31 cellular contexts compared by ENCODE assay signal in the genomic region with DNA sequence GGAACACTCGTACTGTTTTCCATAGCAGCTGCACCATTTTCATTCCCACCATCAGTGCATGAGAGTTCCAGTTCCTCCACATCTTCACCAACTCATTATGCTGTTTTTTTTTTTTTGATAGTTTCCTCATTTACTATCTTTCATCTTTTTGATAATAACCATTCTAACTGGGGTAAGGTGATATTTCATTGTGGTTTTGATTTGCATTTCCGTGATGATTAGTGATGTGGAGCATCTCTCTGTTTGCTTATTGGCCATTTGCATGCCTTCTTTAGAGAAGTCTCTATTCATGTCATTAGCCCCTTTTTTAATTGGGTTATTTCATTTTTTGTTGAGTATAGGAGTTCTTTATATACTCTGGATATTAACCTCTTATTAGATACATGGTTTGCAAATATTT. TPM values are rescaled to one million over a fixed set of nuclear protein-coding genes. Genes with fewer than 3 reads are reported as not detected.
"Had no signal": no experiment of that assay in that cellular context is flagged by ENCODE, and none has a peak within 500 bp of the region (broad histone marks: within the 10 kb centered on the region; RNA-seq: fewer than 3 reads in every experiment).

No MANE protein-coding gene starts in this region.

- H3K27ac Mint-ChIP-seq: activated CD4-positive, alpha-beta memory T cell treated with anti-CD3 and anti-CD28 coated beads, Interleukin-2, amount 10 ng/mL, durations not matched to agents 7 days and 5 days; activated CD4-positive, alpha-beta T cell treated with anti-CD3 and anti-CD28 coated beads, Interleukin-2, amount 10 ng/mL, durations not matched to agents 7 days and 5 days; activated naive CD4-positive, alpha-beta T cell treated with anti-CD3 and anti-CD28 coated beads for 36 hours; activated naive CD4-positive, alpha-beta T cell treated with anti-CD3 and anti-CD28 coated beads, Interleukin-2, amount 50 U/mL, for 24 hours; activated naive CD8-positive, alpha-beta T cell treated with anti-CD3 and anti-CD28 coated beads for 36 hours; activated naive CD8-positive, alpha-beta T cell treated with anti-CD3 and anti-CD28 coated beads, Interleukin-2, amount 50 U/mL, for 24 hours; activated T-helper 2 cell treated with anti-CD3 and anti-CD28 coated beads, Interferon-gamma antibody, Interleukin-2, Interleukin-4, amounts not matched to agents 10 μg/mL and 5 μg/mL and 100 μg/mL, durations not matched to agents 14 hours and 24 hours and 36 hours had no signal

- H3K4me3 Mint-ChIP-seq: activated CD4-positive, alpha-beta memory T cell treated with anti-CD3 and anti-CD28 coated beads, Interleukin-2, amount 10 ng/mL, durations not matched to agents 7 days and 5 days; activated CD4-positive, alpha-beta T cell treated with anti-CD3 and anti-CD28 coated beads, Interleukin-2, amount 10 ng/mL, durations not matched to agents 7 days and 5 days; activated naive CD4-positive, alpha-beta T cell treated with anti-CD3 and anti-CD28 coated beads for 36 hours; activated naive CD4-positive, alpha-beta T cell treated with anti-CD3 and anti-CD28 coated beads, Interleukin-2, amount 50 U/mL, for 24 hours; activated naive CD8-positive, alpha-beta T cell treated with anti-CD3 and anti-CD28 coated beads for 36 hours; activated naive CD8-positive, alpha-beta T cell treated with anti-CD3 and anti-CD28 coated beads, Interleukin-2, amount 50 U/mL, for 24 hours; activated T-cell treated with anti-CD3 and anti-CD28 coated beads, Interleukin-2, amount 50 U/mL, for 4 hours had no signal

- H3K4me1 Mint-ChIP-seq: activated CD4-positive, alpha-beta T cell treated with anti-CD3 and anti-CD28 coated beads, Interleukin-2, amount 10 ng/mL, durations not matched to agents 7 days and 5 days; activated naive CD4-positive, alpha-beta T cell treated with anti-CD3 and anti-CD28 coated beads, Interleukin-2, amount 50 U/mL, for 24 hours; activated naive CD8-positive, alpha-beta T cell treated with anti-CD3 and anti-CD28 coated beads for 36 hours had no signal

- H3K9me3 Mint-ChIP-seq: activated naive CD8-positive, alpha-beta T cell treated with anti-CD3 and anti-CD28 coated beads for 36 hours had no signal

- H3K27me3 Mint-ChIP-seq: activated CD4-positive, alpha-beta memory T cell treated with anti-CD3 and anti-CD28 coated beads, Interleukin-2, amount 10 ng/mL, durations not matched to agents 7 days and 5 days; activated CD4-positive, alpha-beta T cell treated with anti-CD3 and anti-CD28 coated beads, Interleukin-2, amount 10 ng/mL, durations not matched to agents 7 days and 5 days; activated naive CD4-positive, alpha-beta T cell treated with anti-CD3 and anti-CD28 coated beads, Interleukin-2, amount 50 U/mL, for 24 hours; activated naive CD8-positive, alpha-beta T cell treated with anti-CD3 and anti-CD28 coated beads for 36 hours; activated naive CD8-positive, alpha-beta T cell treated with anti-CD3 and anti-CD28 coated beads, Interleukin-2, amount 50 U/mL, for 24 hours had no signal

- ATAC-seq: activated naive CD8-positive, alpha-beta T cell treated with anti-CD3 and anti-CD28 coated beads, Interleukin-2, amount 50 U/mL, for 24 hours; activated T-cell treated with anti-CD3 and anti-CD28 coated beads, Interleukin-2, amount 50 U/mL, for 4 hours; body of pancreas; foreskin keratinocyte; gastrocnemius medialis; heart left ventricle had no signal

- DNase-seq: activated CD4-positive, alpha-beta memory T cell treated with anti-CD3 and anti-CD28 coated beads, Interleukin-2, amount 10 ng/mL, durations not matched to agents 7 days and 5 days; activated CD4-positive, alpha-beta T cell treated with anti-CD3 and anti-CD28 coated beads for 1 hour; activated CD4-positive, alpha-beta T cell treated with anti-CD3 and anti-CD28 coated beads for 4 hours; activated CD4-positive, alpha-beta T cell treated with anti-CD3 and anti-CD28 coated beads, Interleukin-2, amount 10 ng/mL, durations not matched to agents 7 days and 5 days; activated CD4-positive, alpha-beta T cell treated with anti-CD3 and anti-CD28 coated beads, Interleukin-2, amount 50 U/mL, for 4 hours; activated CD8-positive, alpha-beta memory T cell treated with anti-CD3 and anti-CD28 coated beads, Interleukin-2, amount 50 U/mL, for 48 hours; activated effector memory CD4-positive, alpha-beta T cell treated with anti-CD3 and anti-CD28 coated beads, Interleukin-2, amount 50 U/mL, for 16 hours; activated naive CD4-positive, alpha-beta T cell treated with anti-CD3 and anti-CD28 coated beads for 36 hours; activated naive CD8-positive, alpha-beta T cell treated with anti-CD3 and anti-CD28 coated beads for 36 hours; activated naive CD8-positive, alpha-beta T cell treated with anti-CD3 and anti-CD28 coated beads, Interleukin-2, amount 50 U/mL, for 24 hours; activated T-cell treated with anti-CD3 and anti-CD28 coated beads for 4 hours; activated T-cell treated with anti-CD3 and anti-CD28 coated beads, Interleukin-2, amount 50 U/mL, for 4 hours; adrenal gland; amygdala; aorta; body of pancreas; caudate nucleus; cerebellar nuclear complex; colonic mucosa; effector CD8-positive, alpha-beta T cell; foreskin keratinocyte; gastrocnemius medialis; glutamatergic neuron; heart left ventricle; T-helper 2 cell had no signal

RNA-seq across cellular contexts. Expression of a gene that starts 31.3 kb away (rescaled TPM):
- total RNA-seq: epithelial cell of proximal tubule, foreskin keratinocyte had no signal
- polyA plus RNA-seq: foreskin keratinocyte had no signal

RNA-seq across cellular contexts. Expression of a gene that starts 49.9 kb away (rescaled TPM):
- total RNA-seq: activated CD4-positive, alpha-beta memory T cell treated with anti-CD3 and anti-CD28 coated beads, Interleukin-2, amount 10 ng/mL, durations not matched to agents 7 days and 5 days; activated CD4-positive, alpha-beta T cell treated with anti-CD3 and anti-CD28 coated beads, Interleukin-2, amount 10 ng/mL, durations not matched to agents 7 days and 5 days; activated naive CD4-positive, alpha-beta T cell treated with anti-CD3 and anti-CD28 coated beads for 36 hours; activated naive CD8-positive, alpha-beta T cell treated with anti-CD3 and anti-CD28 coated beads for 36 hours; activated T-cell treated with anti-CD3 and anti-CD28 coated beads, Interleukin-2, amount 50 U/mL, for 4 hours; activated T-helper 2 cell treated with anti-CD3 and anti-CD28 coated beads, Interferon-gamma antibody, Interleukin-2, Interleukin-4, amounts not matched to agents 10 μg/mL and 5 μg/mL and 100 μg/mL, durations not matched to agents 14 hours and 24 hours and 36 hours; adrenal gland; aorta; body of pancreas; colonic mucosa; dermis microvascular lymphatic vessel endothelial cell; epithelial cell of proximal tubule; esophagus muscularis mucosa; foreskin keratinocyte; gastrocnemius medialis; heart left ventricle; T-helper 1 cell treated with Interleukin-12 subunit alpha and Interleukin-12 subunit beta and Interleukin-4 antibody, amounts not matched to agents 30 ng/mL and 1 ng/mL, for 36 hours had no signal
- polyA plus RNA-seq: aorta, foreskin keratinocyte, heart left ventricle had no signal
